In the genomic region with DNA sequence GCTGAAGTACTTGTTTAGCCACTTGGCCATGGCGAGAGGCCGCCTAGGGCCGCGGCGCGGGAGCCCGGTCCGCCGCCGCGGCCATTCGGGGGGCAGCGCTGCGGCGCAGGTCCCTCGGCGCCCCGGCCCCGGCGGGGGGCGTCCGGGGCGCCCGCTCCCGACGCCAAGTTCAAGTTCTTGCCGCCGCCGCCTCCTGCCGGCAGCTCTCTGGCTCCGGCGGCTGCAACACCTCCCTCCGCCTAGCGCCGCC, we compare ENCODE assay signal across 8 cellular contexts. TPM values are rescaled to one million over a fixed set of nuclear protein-coding genes. Genes with fewer than 3 reads are reported as not detected.
DNase-seq lines count a peak whose midpoint lies in the region; ATAC-seq and TF ChIP-seq lines count a peak whose summit lies in the region.

No MANE protein-coding gene starts in this region.

- H3K36me3 ChIP-seq in H7 (replicated peaks; ENCODE audit: control insufficient read depth, insufficient read depth, low read length) (no peaks in the 10 kb centered on the region), MG63 (no peaks in the 10 kb centered on the region; the same call in none of the 2 replicates)

- peak; percentile 82 for DNase-seq in DMS 273 (lab: John Stamatoyannopoulos, UW; ENCODE audit: unreplicated experiment)
- DNase-seq in DMS 273 treated with DMSO at 0.1 percent for 48 hours (lab: John Stamatoyannopoulos, UW): no peak
- no peak for DNase-seq in H7
- DNase-seq in MG63: peak; percentile 40
- peak; percentile 13 for DNase-seq in activated T-helper 1 cell treated with Interleukin-2 at 50 U/mL for 16 hours (ENCODE audit: low read depth)
- DNase-seq in foreskin keratinocyte: peak in 1 of 2 donors; percentile 61
- DNase-seq in omental fat pad (ENCODE audit: low spot score): no peak

- peaks cover 3% of the 10 kb centered on the region for H3K4me1 ChIP-seq in foreskin keratinocyte

- H3K27me3 ChIP-seq in H7 (ENCODE audit: control insufficient read depth, insufficient read depth, low read length): peaks cover 15% of the 10 kb centered on the region
- H3K27me3 ChIP-seq in MG63: no peaks in the 10 kb centered on the region
- no peaks in the 10 kb centered on the region for H3K27me3 ChIP-seq in foreskin keratinocyte

- H3K27ac ChIP-seq in foreskin keratinocyte: peak overlapping the region; percentile 62

- no peaks in the 10 kb centered on the region for H3K9me3 ChIP-seq in MG63

- TF ChIP-seq CTCF in foreskin keratinocyte (conservative IDR thresholded peaks at IDR 0.05) (peak; percentile 68), omental fat pad (IDR thresholded peaks at IDR 0.05) (no peak)

- peak; percentile 30 for ATAC-seq in foreskin keratinocyte
- ATAC-seq in omental fat pad (ENCODE audit: low FRiP score): peak; percentile 37
- ATAC-seq in GM18873 (IDR thresholded peaks at IDR 0.05; ENCODE audit: low FRiP score, unreplicated experiment): no peak

- H3K4me3 ChIP-seq in H7 (ENCODE audit: insufficient read depth, low read depth, low read length) (peak overlapping the region; percentile 79), MG63 (peak overlapping the region; percentile 77)

RNA-seq across cellular contexts. Expression of gene SHB, which starts 0.5 kb away (rescaled TPM):
- total RNA-seq in H7 (2014; rRNA removed; shearing (Covaris generic)): 11.6 and 18.0 TPM in 2 replicates
- 6.0 and 20.0 TPM in 2 replicates for total RNA-seq in MG63 (2014; rRNA removed; shearing (Covaris generic); ENCODE audit: low replicate concordance)
- total RNA-seq in foreskin keratinocyte: 17.0 and 19.0 TPM in 2 replicates
- polyA plus RNA-seq in foreskin keratinocyte: 15.8 and 17.8 TPM in 2 replicates
- total RNA-seq in omental fat pad: 10 to 100 TPM; 10.4 to 61.6 (median 20.7) TPM

Comparison
In these comparisons a context has a peak if more than half of its experiments do, and no peak if none do; other contexts are left out.
1. DNase-seq: peak in DMS 273 (single experiment), MG63 (single experiment) and activated T-helper 1 cell treated with Interleukin-2 at 50 U/mL for 16 hours (single experiment); none in DMS 273 treated with DMSO at 0.1 percent for 48 hours (single experiment), H7 (single experiment) and omental fat pad (single experiment).